Comparison of ENCODE assay signal across 19 cellular contexts in genomic region chr12:76444408-76444984, GRCh38.
DNase-seq lines count a peak whose midpoint lies in the region; ATAC-seq and TF ChIP-seq lines count a peak whose summit lies in the region.
"Had no signal": no experiment of that assay in that cellular context is flagged by ENCODE, and none has a peak within 500 bp of the region (broad histone marks: within the 10 kb centered on the region; RNA-seq: fewer than 3 reads in every experiment).

No MANE protein-coding gene starts in this region.

- ATAC-seq in GM18498 (IDR thresholded peaks at IDR 0.05; ENCODE audit: unreplicated experiment): peak; percentile 52
- peak; percentile 52 for ATAC-seq in foreskin keratinocyte
- no peak for ATAC-seq in GM19455 (IDR thresholded peaks at IDR 0.05; ENCODE audit: unreplicated experiment)
- ATAC-seq in HG03175 (IDR thresholded peaks at IDR 0.05; ENCODE audit: unreplicated experiment): no peak

- TF ChIP-seq POLR2A in thyroid gland (IDR thresholded peaks at IDR 0.05): no peak

- H3K9me3 ChIP-seq in thyroid gland: no peaks in the 10 kb centered on the region
- H3K9me3 ChIP-seq: heart right ventricle, stomach, upper lobe of left lung had no signal

- no peaks in the 10 kb centered on the region for H3K36me3 ChIP-seq in thyroid gland
- H3K36me3 ChIP-seq: upper lobe of left lung had no signal

- intact Hi-C loops in thyroid gland (cut with DNase I): no loop called here

- H3K4me3 ChIP-seq in thyroid gland (replicated peaks in 1 of 3): no peak overlapping the region
- H3K4me3 ChIP-seq: heart right ventricle, stomach, upper lobe of left lung had no signal

- WGBS in thyroid gland, 2 donors: 76 to 86% methylated on average over 1 of the region's 1 CpG

- peak; percentile 15 for DNase-seq in ELR (ENCODE audit: low read depth)
- peak in 1 of 2 donors; percentile 33 for DNase-seq in foreskin keratinocyte
- no peak for DNase-seq in thyroid gland
- DNase-seq: activated B cell treated with CpG ODN at 0.5 μM for 24 hours; anterior cingulate cortex; effector CD4-positive, alpha-beta T cell; GOT3; heart right ventricle; naive B cell; NCI-H2107; NCI-H69; SHP77; stomach; upper lobe of left lung had no signal

- H3K27me3 ChIP-seq in foreskin keratinocyte (no peaks in the 10 kb centered on the region), thyroid gland (no peaks in the 10 kb centered on the region)
- H3K27me3 ChIP-seq: heart right ventricle, stomach, upper lobe of left lung had no signal

- peak overlapping the region; percentile 92 for H3K27ac ChIP-seq in VCaP
- no peak overlapping the region for H3K27ac ChIP-seq in foreskin keratinocyte
- no peak overlapping the region for H3K27ac ChIP-seq in thyroid gland
- H3K27ac ChIP-seq: heart right ventricle, parathyroid adenoma, stomach, upper lobe of left lung had no signal

- H3K4me1 ChIP-seq in foreskin keratinocyte (peaks cover 9% of the 10 kb centered on the region), thyroid gland (no peaks in the 10 kb centered on the region)

- TF ChIP-seq CTCF in VCaP (conservative IDR thresholded peaks at IDR 0.05): no peak
- TF ChIP-seq CTCF in foreskin keratinocyte (conservative IDR thresholded peaks at IDR 0.05): no peak
- no peak for TF ChIP-seq CTCF in thyroid gland (IDR thresholded peaks at IDR 0.05)

Comparison
In these comparisons a context has a peak if more than half of its experiments do, and no peak if none do; other contexts are left out.
1. ATAC-seq: peak in GM18498 (single experiment) and foreskin keratinocyte (single experiment); none in GM19455 (single experiment) and HG03175 (single experiment).